9 cellular contexts compared by ENCODE assay signal in the genomic region with DNA sequence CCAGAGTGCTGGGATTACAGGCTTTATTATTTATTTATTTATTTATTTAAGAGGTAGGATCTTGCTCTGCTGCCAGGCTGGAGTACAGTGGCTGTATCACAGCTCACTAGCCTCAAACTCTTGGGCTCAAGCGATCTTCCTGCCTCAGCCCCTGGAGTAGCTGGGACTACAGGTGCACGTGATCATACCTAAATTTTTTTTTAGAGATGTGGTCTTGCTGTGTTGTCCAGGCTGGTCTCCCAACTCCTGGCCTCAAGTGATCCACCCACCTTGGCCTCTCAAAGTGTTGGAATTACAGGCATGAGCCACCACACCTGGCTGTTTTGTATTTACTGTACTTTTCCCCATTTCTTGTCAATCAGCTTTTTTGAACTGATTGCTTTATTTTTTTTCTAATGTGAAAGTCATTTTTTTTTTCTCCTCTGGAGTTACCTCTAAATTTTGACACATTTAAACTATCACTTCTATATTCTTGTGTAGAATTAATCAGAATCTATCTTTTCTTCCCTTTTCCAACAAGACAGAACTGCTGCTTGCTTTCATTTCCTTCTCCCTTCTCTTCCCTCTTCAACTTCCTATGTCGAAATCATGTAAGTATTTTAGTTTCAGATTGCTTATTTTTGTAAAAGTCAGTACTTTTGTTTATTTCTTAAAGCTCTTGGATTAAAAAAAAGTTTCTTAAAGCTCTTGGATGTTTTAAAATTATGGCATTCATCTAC. TPM values are rescaled to one million over a fixed set of nuclear protein-coding genes. Genes with fewer than 3 reads are reported as not detected.
DNase-seq lines count a peak whose midpoint lies in the region; ATAC-seq, FAIRE-seq and TF ChIP-seq lines count a peak whose summit lies in the region.
"Had no signal": no experiment of that assay in that cellular context is flagged by ENCODE, and none has a peak within 500 bp of the region (broad histone marks: within the 10 kb centered on the region; RNA-seq: fewer than 3 reads in every experiment).

No MANE protein-coding gene starts in this region.

- peaks cover 79% of the 10 kb centered on the region for H3K4me1 ChIP-seq in BLaER1
- H3K4me1 ChIP-seq in astrocyte (ENCODE audit: insufficient read depth, low read length), result peaks cover 5% of the 10 kb centered on the region
- peaks cover 30 to 49% of the 10 kb centered on the region in 2 donors for H3K4me1 ChIP-seq in naive thymus-derived CD4-positive, alpha-beta T cell (ENCODE audit: control insufficient read depth in 2 of 2, insufficient read depth in 2 of 2, low read length in 2 of 2)
- H3K4me1 ChIP-seq in neural progenitor cell, result no peaks in the 10 kb centered on the region

- H3F3A ChIP-seq in neural progenitor cell (ENCODE audit: low read depth), result peaks cover 2% of the 10 kb centered on the region

- H3K9me3 ChIP-seq in BLaER1, result no peaks in the 10 kb centered on the region
- H3K9me3 ChIP-seq in astrocyte (ENCODE audit: insufficient read depth, low read depth, low read length), result no peaks in the 10 kb centered on the region
- H3K9me3 ChIP-seq in naive thymus-derived CD4-positive, alpha-beta T cell (ENCODE audit: control insufficient read depth in 2 of 3, low read length in 3 of 3), result no peaks in the 10 kb centered on the region
- H3K9me3 ChIP-seq in neural progenitor cell (ENCODE audit: low read depth), result no peaks in the 10 kb centered on the region

- DNase-seq in MV-4-11 (lab: John Stamatoyannopoulos, UW) (peak; percentile 93), astrocyte (ENCODE audit: low read depth) (no peak), GM10266 (ENCODE audit: extremely low spot score) (no peak), amygdala (lab: John Stamatoyannopoulos, UW) (no peak), neural progenitor cell (ENCODE audit: low spot score) (no peak)
- DNase-seq in naive thymus-derived CD4-positive, alpha-beta T cell, result no peak
- DNase-seq: NCI-H2171 treated with DMSO at 0.1 percent for 48 hours had no signal

- H4K20me1 ChIP-seq in BLaER1 (peaks cover 100% of the 10 kb centered on the region), astrocyte (ENCODE audit: insufficient read depth, low read length) (peaks cover 97% of the 10 kb centered on the region), neural progenitor cell (ENCODE audit: low read depth) (peaks cover 100% of the 10 kb centered on the region)

- peaks cover 6% of the 10 kb centered on the region for H3K36me3 Mint-ChIP-seq in astrocyte (ENCODE audit: low read depth, unreplicated experiment)
- H3K36me3 Mint-ChIP-seq in naive thymus-derived CD4-positive, alpha-beta T cell, result peaks cover 0 to 5% (median 4%) of the 10 kb centered on the region in 5 donors
- peaks cover 23% of the 10 kb centered on the region for H3K36me3 Mint-ChIP-seq in neural progenitor cell

- H3K9me3 Mint-ChIP-seq in astrocyte (ENCODE audit: unreplicated experiment), result peaks cover 4% of the 10 kb centered on the region
- peaks cover 0 to 2% (median 0%) of the 10 kb centered on the region in 11 donors for H3K9me3 Mint-ChIP-seq in naive thymus-derived CD4-positive, alpha-beta T cell
- no peaks in the 10 kb centered on the region for H3K9me3 Mint-ChIP-seq in neural progenitor cell

- H3K27ac Mint-ChIP-seq in astrocyte (ENCODE audit: unreplicated experiment) (no peak overlapping the region), neural progenitor cell (no peak overlapping the region)
- H3K27ac Mint-ChIP-seq in naive thymus-derived CD4-positive, alpha-beta T cell, result peak overlapping the region; percentile 40 to 88 (median 77)

- no peak overlapping the region for H2AFZ ChIP-seq in astrocyte (ENCODE audit: low read depth, low read length)
- H2AFZ ChIP-seq in neural progenitor cell (replicated peaks), result no peak overlapping the region

- H3K4me2 ChIP-seq in BLaER1 (peak overlapping the region; percentile 58), astrocyte (ENCODE audit: low read length) (peak overlapping the region; percentile 3), neural progenitor cell (no peak overlapping the region)

- H3K36me3 ChIP-seq in BLaER1 (peaks cover 36% of the 10 kb centered on the region), astrocyte (ENCODE audit: insufficient read depth, low read length) (peaks cover 6% of the 10 kb centered on the region), neural progenitor cell (no peaks in the 10 kb centered on the region)
- H3K36me3 ChIP-seq in naive thymus-derived CD4-positive, alpha-beta T cell (ENCODE audit: control insufficient read depth in 2 of 3, insufficient read depth in 3 of 3, low read length in 3 of 3), result no peaks in the 10 kb centered on the region

- CTCF ChIA-PET in naive thymus-derived CD4-positive, alpha-beta T cell (lab: Charles Lee), result no interaction called here

- intact Hi-C loops in naive thymus-derived CD4-positive, alpha-beta T cell (cut with micrococcal nuclease), result no loop called here

- no peak for FAIRE-seq in astrocyte (lab: Jason Lieb, UNC)

- H3K4me3 Mint-ChIP-seq in astrocyte (ENCODE audit: unreplicated experiment), result no peak overlapping the region
- H3K4me3 Mint-ChIP-seq in naive thymus-derived CD4-positive, alpha-beta T cell, result peak overlapping the region; percentile 8 to 70 (median 56)
- no peak overlapping the region for H3K4me3 Mint-ChIP-seq in neural progenitor cell

- H3K4me1 Mint-ChIP-seq in astrocyte (ENCODE audit: low read depth, unreplicated experiment) (peaks cover 38% of the 10 kb centered on the region), neural progenitor cell (peaks cover 17% of the 10 kb centered on the region)
- peaks cover 45 to 91% (median 69%) of the 10 kb centered on the region in 7 donors for H3K4me1 Mint-ChIP-seq in naive thymus-derived CD4-positive, alpha-beta T cell

- H3K27ac ChIP-seq in BLaER1 (no peak overlapping the region), astrocyte (ENCODE audit: low read depth, low read length) (no peak overlapping the region), neural progenitor cell (no peak overlapping the region)
- H3K27ac ChIP-seq in naive thymus-derived CD4-positive, alpha-beta T cell (ENCODE audit: low read depth, low read length), result no peak overlapping the region

- ATAC-seq in naive thymus-derived CD4-positive, alpha-beta T cell, result peak; percentile 61
- no peak for ATAC-seq in HG02763 (IDR thresholded peaks at IDR 0.05; ENCODE audit: unreplicated experiment)

- H3K27me3 Mint-ChIP-seq in astrocyte (ENCODE audit: low read depth, unreplicated experiment) (no peaks in the 10 kb centered on the region), neural progenitor cell (ENCODE audit: insufficient read depth, low read depth) (peaks cover 5% of the 10 kb centered on the region)
- H3K27me3 Mint-ChIP-seq in naive thymus-derived CD4-positive, alpha-beta T cell, result no peaks in the 10 kb centered on the region

- H3K79me2 ChIP-seq in astrocyte (ENCODE audit: insufficient read depth, low read length), result peaks cover 100% of the 10 kb centered on the region
- peaks cover 100% of the 10 kb centered on the region for H3K79me2 ChIP-seq in neural progenitor cell (ENCODE audit: low read depth)

- H3K27me3 ChIP-seq in BLaER1 (no peaks in the 10 kb centered on the region), astrocyte (ENCODE audit: insufficient read depth, low read length) (no peaks in the 10 kb centered on the region), neural progenitor cell (no peaks in the 10 kb centered on the region)
- H3K27me3 ChIP-seq in naive thymus-derived CD4-positive, alpha-beta T cell (ENCODE audit: control insufficient read depth in 2 of 2, insufficient read depth in 2 of 2, low read length in 2 of 2), result no peaks in the 10 kb centered on the region

- POLR2A ChIA-PET in naive thymus-derived CD4-positive, alpha-beta T cell (lab: Charles Lee), result interaction anchor here (0.6 to 0.9 kb wide), 3 partner anchors 16 to 512 kb away, joined by 3 read pairs; no protein-coding TSS in a partner anchor

- H3K4me3 ChIP-seq in BLaER1, result no peak overlapping the region
- H3K4me3 ChIP-seq in astrocyte (ENCODE audit: insufficient read depth, low read depth, low read length), result no peak overlapping the region
- H3K4me3 ChIP-seq in naive thymus-derived CD4-positive, alpha-beta T cell (ENCODE audit: low read length), result no peak overlapping the region
- H3K4me3 ChIP-seq in neural progenitor cell, result no peak overlapping the region

- 0 out of 2 replicates have a peak overlapping the region, but pooled peaks have one; percentile 12 for H3K9ac ChIP-seq in BLaER1
- H3K9ac ChIP-seq in astrocyte (ENCODE audit: low read length), result no peak overlapping the region
- no peak overlapping the region for H3K9ac ChIP-seq in neural progenitor cell

- TF ChIP-seq CTCF in astrocyte (IDR thresholded peaks at IDR 0.05; ENCODE audit: insufficient read depth, low read depth, low read length) (no peak), GM10266 (IDR thresholded peaks at IDR 0.05; ENCODE audit: control insufficient read depth, insufficient read depth, low read depth, missing control alignments) (no peak), neural progenitor cell (IDR thresholded peaks at IDR 0.05) (no peak)

RNA-seq across cellular contexts. Expression of gene PANK2, which starts 12.0 kb away (rescaled TPM):
- total RNA-seq in astrocyte (51.5 and 59.3 TPM in 2 replicates), neural progenitor cell (ENCODE audit: low replicate concordance) (55.7 and 60.7 TPM in 2 replicates)
- 10 to 100 TPM; 42.4 to 69.7 (median 59.1) TPM for total RNA-seq in naive thymus-derived CD4-positive, alpha-beta T cell
- polyA plus RNA-seq in naive thymus-derived CD4-positive, alpha-beta T cell, result 10 to 100 TPM; 39.0 to 46.9 TPM

RNA-seq across cellular contexts. Expression of gene MAVS, which starts 54.6 kb away (rescaled TPM):
- total RNA-seq in astrocyte (38.4 and 42.1 TPM in 2 replicates), neural progenitor cell (ENCODE audit: low replicate concordance) (14.1 and 23.4 TPM in 2 replicates)
- 10 to 100 TPM; 23.3 to 49.9 (median 41.5) TPM for total RNA-seq in naive thymus-derived CD4-positive, alpha-beta T cell
- polyA plus RNA-seq in naive thymus-derived CD4-positive, alpha-beta T cell, result 10 to 100 TPM in 1 of 2 donors, 1 to 10 TPM in 1; 3.5 to 10.1 TPM

Comparison
In these comparisons a context has a peak if more than half of its experiments do, and no peak if none do; other contexts are left out.
1. H3K27ac Mint-ChIP-seq: peak in naive thymus-derived CD4-positive, alpha-beta T cell (9 of 9); none in astrocyte (single experiment) and neural progenitor cell (single experiment).
2. H3K4me3 Mint-ChIP-seq: peak in naive thymus-derived CD4-positive, alpha-beta T cell (10 of 10); none in astrocyte (single experiment) and neural progenitor cell (single experiment).